In genomic region chr6:125169522-125169921, GRCh38 we compare ENCODE assay signal across 20 cellular contexts. TPM values are rescaled to one million over a fixed set of nuclear protein-coding genes. Genes with fewer than 3 reads are reported as not detected.
DNase-seq lines count a peak whose midpoint lies in the region; ATAC-seq, FAIRE-seq and TF ChIP-seq lines count a peak whose summit lies in the region.
"Had no signal": no experiment of that assay in that cellular context is flagged by ENCODE, and none has a peak within 500 bp of the region (broad histone marks: within the 10 kb centered on the region; RNA-seq: fewer than 3 reads in every experiment).

No MANE protein-coding gene starts in this region.

- H3K4me2 ChIP-seq in IMR-90 (ENCODE audit: low read depth, low read length) (no peak overlapping the region), K562 (ENCODE audit: insufficient read depth, low read length) (peak overlapping the region; percentile 3)
- H3K4me2 ChIP-seq: BLaER1, KMS-11 had no signal

- FAIRE-seq in K562 (lab: Jason Lieb, UNC) = no peak
- FAIRE-seq: GM12878, HepG2 had no signal

- no peak overlapping the region for H3K27ac ChIP-seq in IMR-90 (ENCODE audit: insufficient read depth, low read length)
- peak overlapping the region; percentile 29; the same call in 1 of the 3 replicates for H3K27ac ChIP-seq in K562 (ENCODE audit: extremely low read depth, low read depth, low read length)
- H3K27ac ChIP-seq in epithelial cell of prostate = peak overlapping the region; percentile 90
- peak overlapping the region; percentile 42 to 66 (median 62) for H3K27ac ChIP-seq in gastrocnemius medialis
- no peak overlapping the region for H3K27ac ChIP-seq in WERI-Rb-1
- H3K27ac ChIP-seq: BLaER1, KMS-11, SJCRH30 had no signal

- H3K9me3 ChIP-seq in IMR-90 (ENCODE audit: control insufficient read depth, insufficient read depth, low read length) = no peaks in the 10 kb centered on the region
- no peaks in the 10 kb centered on the region for H3K9me3 ChIP-seq in K562 (replicated peaks; ENCODE audit: control insufficient read depth, insufficient read depth, low read depth, low read length)
- no peaks in the 10 kb centered on the region for H3K9me3 ChIP-seq in gastrocnemius medialis
- no peaks in the 10 kb centered on the region for H3K9me3 ChIP-seq in WERI-Rb-1 (ENCODE audit: severe bottlenecking)
- H3K9me3 ChIP-seq: BLaER1, SJCRH30 had no signal

- H3K27me3 ChIP-seq in IMR-90 (ENCODE audit: control insufficient read depth, insufficient read depth, low read length) (no peaks in the 10 kb centered on the region), K562 (ENCODE audit: control insufficient read depth in 2 of 2, insufficient read depth in 2 of 2, low read length in 2 of 2) (no peaks in the 10 kb centered on the region), gastrocnemius medialis (no peaks in the 10 kb centered on the region), WERI-Rb-1 (ENCODE audit: insufficient read depth, low read depth, severe bottlenecking) (no peaks in the 10 kb centered on the region)
- H3K27me3 ChIP-seq: BLaER1, SJCRH30 had no signal

- H3K14ac ChIP-seq in IMR-90 (replicated peaks; ENCODE audit: low read depth, low read length) = no peak overlapping the region

- H2AFZ ChIP-seq in IMR-90 (replicated peaks; ENCODE audit: low read length, poor library complexity) (no peak overlapping the region), K562 (ENCODE audit: low read depth, low read length) (no peak overlapping the region; the same call in 1 of the 2 replicates)

- TF ChIP-seq EP300 in K562 (IDR thresholded peaks at IDR 0.05; ENCODE audit: low read length) = no peak

- no peak overlapping the region for H4K5ac ChIP-seq in IMR-90 (ENCODE audit: low read depth, low read length)

- POLR2A ChIA-PET in IMR-90 (lab: Charles Lee; ENCODE audit: unreplicated experiment) (no interaction called here), K562 (lab: Yijun Ruan, JAX) (interaction anchor here (0.9 to 2.5 kb wide), 3 partner anchors 10 to 29 kb away, joined by 3 to 10 read pairs (median 4); no protein-coding TSS in a partner anchor)

- BruUV-seq in IMR-90 (replicated peaks; lab: Mats Ljungman, UMichigan) = no TSS peak
- BruUV-seq in K562 (replicated peaks; lab: Mats Ljungman, UMichigan) = no TSS peak

- ATAC-seq in IMR-90 (ENCODE audit: low read depth) = no peak
- ATAC-seq in K562 = peak; percentile 58
- no peak for ATAC-seq in gastrocnemius medialis
- no peak for ATAC-seq in HG03520 (IDR thresholded peaks at IDR 0.05; ENCODE audit: unreplicated experiment)
- ATAC-seq: CD8-positive, alpha-beta T cell; GM12878; HepG2 had no signal

- in situ Hi-C loops in IMR-90 (cut with MboI; ENCODE audit: low sequenced_read_pairs) = loop anchor here (25.0 kb wide), 1 partner anchor 593 kb away; no protein-coding TSS in a partner anchor
- in situ Hi-C loops in K562 (cut with MboI) = loop anchor here (25.0 kb wide), 1 partner anchor 593 kb away; no protein-coding TSS in a partner anchor
- in situ Hi-C loops in gastrocnemius medialis (cut with MboI; ENCODE audit: low sequenced_read_pairs in 4 of 4) = loop anchor here in 3 of 4 donors (25.0 kb wide), 2 partner anchors 93 to 593 kb away; no protein-coding TSS in a partner anchor
- in situ Hi-C loops in GM13976 (cut with MboI; ENCODE audit: low sequenced_read_pairs, unreplicated experiment) = no loop called here

- dilution Hi-C loops in IMR-90 (cut with HindIII; ENCODE audit: low sequenced_read_pairs, unreplicated experiment) = no loop called here

- no peaks in the 10 kb centered on the region for H3K79me1 ChIP-seq in IMR-90 (ENCODE audit: low read depth in 1 of 2, low read length in 2 of 2)

- H3K4me3 ChIP-seq in IMR-90 (ENCODE audit: insufficient read depth, low read depth, low read length) = no peak overlapping the region
- H3K4me3 ChIP-seq in K562 = no peak overlapping the region
- no peak overlapping the region for H3K4me3 ChIP-seq in gastrocnemius medialis
- no peak overlapping the region for H3K4me3 ChIP-seq in WERI-Rb-1 (ENCODE audit: low read depth, low read length)
- H3K4me3 ChIP-seq: BLaER1, GM12878, SJCRH30 had no signal

- WGBS in IMR-90 (ENCODE audit: extremely low coverage in 2 of 2, insufficient read length in 1 of 2), 2 experiments = 71% methylated on average over 1 of the region's 3 CpGs; no CpG with 5 or more reads in 1 of the 2 experiments
- WGBS in K562 (ENCODE audit: insufficient coverage, low coverage, missing lambda C conversion rate) = 44% methylated on average over 3 of the region's 3 CpGs

- H2AK5ac ChIP-seq in IMR-90 (ENCODE audit: low read depth, low read length) = peak overlapping the region; percentile 10; the same call in 1 of the 2 replicates

- H2AK9ac ChIP-seq in IMR-90 (replicated peaks; ENCODE audit: low read depth, low read length, poor library complexity) = no peak overlapping the region

- no peak overlapping the region for H3K9ac ChIP-seq in IMR-90 (ENCODE audit: low read depth, low read length)
- no peak overlapping the region; a peak in 1 of 4 replicates for H3K9ac ChIP-seq in K562 (ENCODE audit: insufficient read depth in 1 of 2, low read depth in 2 of 2, low read length in 2 of 2)
- H3K9ac ChIP-seq: BLaER1, KMS-11 had no signal

- H4K20me1 ChIP-seq in IMR-90 (ENCODE audit: insufficient read depth, low read length) = no peaks in the 10 kb centered on the region
- no peaks in the 10 kb centered on the region for H4K20me1 ChIP-seq in K562 (replicated peaks; ENCODE audit: control insufficient read depth, insufficient read depth, low read length)
- H4K20me1 ChIP-seq: BLaER1 had no signal

- intact Hi-C loops in IMR-90 (cut with micrococcal nuclease) = no loop called here
- intact Hi-C loops in K562 (cut with micrococcal nuclease) = no loop called here
- intact Hi-C loops in gastrocnemius medialis (cut with DNase I; ENCODE audit: low total_unique reads) = no loop called here

- H3K4me1 ChIP-seq in IMR-90 (ENCODE audit: control insufficient read depth, insufficient read depth, low read length) (peaks cover 5% of the 10 kb centered on the region), K562 (replicated peaks in 1 of 2; ENCODE audit: control insufficient read depth in 2 of 2, insufficient read depth in 2 of 2, low read length in 2 of 2) (peaks cover 0 to 36% of the 10 kb centered on the region in 2 experiments; a peak in 3 of 5 replicates), gastrocnemius medialis (peaks cover 50 to 65% of the 10 kb centered on the region in 2 donors)
- H3K4me1 ChIP-seq: BLaER1, SJCRH30 had no signal

- CTCF ChIA-PET in IMR-90 (lab: Yijun Ruan, JAX) = interaction anchor here (1.3 kb wide), 1 partner anchor 16 kb away, joined by 3 read pairs; the partner anchor contains the start of gene TPD52L1
- CTCF ChIA-PET in K562 (lab: Yijun Ruan, JAX; ENCODE audit: low intra/inter-chr PET ratio) = no interaction called here

- H3K23ac ChIP-seq in IMR-90 (ENCODE audit: low read depth, low read length) = no peak overlapping the region

- no peak for TF ChIP-seq POLR2A in IMR-90 (IDR thresholded peaks at IDR 0.05; ENCODE audit: low read depth, low read length)
- TF ChIP-seq POLR2A in K562 (conservative IDR thresholded peaks at IDR 0.05) = no peak
- TF ChIP-seq POLR2A in gastrocnemius medialis (IDR thresholded peaks at IDR 0.05) = no peak

- H2BK5ac ChIP-seq in IMR-90 (ENCODE audit: low read depth, low read length, poor library complexity, severe bottlenecking) = no peak overlapping the region

- TF ChIP-seq CTCF in IMR-90 (conservative IDR thresholded peaks at IDR 0.05; ENCODE audit: low read depth, low read length) = no peak
- TF ChIP-seq CTCF in K562 (IDR thresholded peaks at IDR 0.05 in 2 of 3, conservative IDR thresholded peaks at IDR 0.05 in 1 of 3; ENCODE audit: insufficient read depth in 2 of 3, low read depth in 1 of 3, low read length in 3 of 3) = no peak
- no peak for TF ChIP-seq CTCF in gastrocnemius medialis (IDR thresholded peaks at IDR 0.05 in 4 of 5, conservative IDR thresholded peaks at IDR 0.05 in 1 of 5)
- TF ChIP-seq CTCF in GM13976 (IDR thresholded peaks at IDR 0.05; ENCODE audit: borderline replicate concordance, control extremely low read depth, extremely low read depth, insufficient read depth, missing control alignments) = no peak
- no peak for TF ChIP-seq CTCF in WERI-Rb-1 (IDR thresholded peaks at IDR 0.05; ENCODE audit: low read depth, low read length)

- H2BK15ac ChIP-seq in IMR-90 (ENCODE audit: low read depth, low read length) = 0 out of 3 replicates have a peak overlapping the region, but pooled peaks have one; percentile 4

- H2BK20ac ChIP-seq in IMR-90 (ENCODE audit: low read depth, low read length) = peak overlapping the region; percentile 31; the same call in 1 of the 2 replicates

- H3K56ac ChIP-seq in IMR-90 (ENCODE audit: extremely low read depth, insufficient read depth, low read length) = no peak overlapping the region

- H3K9me1 ChIP-seq in IMR-90 (ENCODE audit: insufficient read depth, low read length) (0 out of 2 replicates have a peak, but pooled peaks cover 3% of the 10 kb centered on the region), K562 (ENCODE audit: control insufficient read depth, insufficient read depth, low read length) (no peaks in the 10 kb centered on the region)

- H4K91ac ChIP-seq in IMR-90 (ENCODE audit: insufficient read depth, low read depth, low read length) = peak overlapping the region; percentile 44; the same call in 1 of the 2 replicates

- TF ChIP-seq RAD21 in IMR-90 (IDR thresholded peaks at IDR 0.05; ENCODE audit: low read length) (no peak), K562 (CRISPR knock-in tag; conservative IDR thresholded peaks at IDR 0.05 in 1 of 2, IDR thresholded peaks at IDR 0.05 in 1 of 2) (no peak)

- 0 out of 2 replicates have a peak overlapping the region, but pooled peaks have one; percentile 45 for H3K18ac ChIP-seq in IMR-90 (ENCODE audit: low read depth, low read length)

- H3K79me2 ChIP-seq in K562 (ENCODE audit: control insufficient read depth, insufficient read depth, low read length) = 0 out of 3 replicates have a peak, but pooled peaks cover 4% of the 10 kb centered on the region

- peak overlapping the region; percentile 45; the same call in 1 of the 2 replicates for H2BK120ac ChIP-seq in IMR-90 (ENCODE audit: low read depth, low read length)

- H3K4ac ChIP-seq in IMR-90 (ENCODE audit: low read depth, low read length) = 0 out of 2 replicates have a peak overlapping the region, but pooled peaks have one; percentile 37

- DNase-seq in IMR-90 = no peak
- peak in 2 of 4 experiments; percentile 23 to 43 for DNase-seq in K562 (ENCODE audit: extremely low read depth in 1 of 4, low spot score in 3 of 4)
- DNase-seq in epithelial cell of prostate (ENCODE audit: low read depth, low spot score) = no peak
- no peak for DNase-seq in gastrocnemius medialis
- DNase-seq in GM13976 (ENCODE audit: low spot score) = no peak
- DNase-seq in WERI-Rb-1 = no peak
- DNase-seq in stimulated activated naive CD4-positive, alpha-beta T cell (lab: John Stamatoyannopoulos, UW) = no peak
- DNase-seq: Calu3; CD8-positive, alpha-beta T cell; EL; NCI-H1417; NCI-H187; NCI-H2107; NCI-H524 treated with DMSO at 0.1 percent for 48 hours; SJCRH30 had no signal

- no peak overlapping the region for H4K8ac ChIP-seq in IMR-90 (ENCODE audit: low read depth in 2 of 2, low read length in 2 of 2)

- H3K36me3 ChIP-seq in IMR-90 (ENCODE audit: control insufficient read depth, insufficient read depth, low read length) (no peaks in the 10 kb centered on the region), K562 (ENCODE audit: control insufficient read depth, insufficient read depth, low read length) (no peaks in the 10 kb centered on the region; the same call in 2 of the 3 replicates), gastrocnemius medialis (no peaks in the 10 kb centered on the region), WERI-Rb-1 (no peaks in the 10 kb centered on the region)
- H3K36me3 ChIP-seq: BLaER1, SJCRH30 had no signal

RNA-seq across cellular contexts. Expression of gene TPD52L1, which starts 15.9 kb away (rescaled TPM):
- total RNA-seq in IMR-90 (2012; rRNA removed) = 10.2 and 10.8 TPM in 2 replicates
- polyA plus RNA-seq in IMR-90 (2012; rRNA removed) = 13.5 and 13.7 TPM in 2 replicates
- 14.6 and 20.1 TPM in 2 replicates for polyA plus RNA-seq in IMR-90 (2012; cell fraction: cytosol; rRNA removed)
- 3.8 and 12.7 TPM in 2 replicates for polyA plus RNA-seq in IMR-90 (2012; cell fraction: nucleus; rRNA removed; ENCODE audit: low replicate concordance)
- total RNA-seq in K562 (2011; cell fraction: chromatin; rRNA removed; ENCODE audit: low replicate concordance) = 22.0 and 54.6 TPM in 2 replicates
- 15.3 and 21.8 TPM in 2 replicates for total RNA-seq in K562 (2011; cell fraction: nucleolus; rRNA removed)
- 31.1 and 46.6 TPM in 2 replicates for total RNA-seq in K562 (2011; cell fraction: nucleoplasm; rRNA removed)
- total RNA-seq in K562 (2014; rRNA removed) = 122 and 126 TPM in 2 replicates
- total RNA-seq in K562 (2014; rRNA removed; fragmentation: Illumina TruSeq; extraction: Trizol) = 70.2 and 71.7 TPM in 2 replicates
- total RNA-seq in K562 (2015; rRNA removed; fragmentation: Illumina TruSeq; extraction: Trizol) = 56.3 and 61.5 TPM in 2 replicates
- 74.0 and 75.7 TPM in 2 replicates for total RNA-seq in K562 (2021)
- 124 TPM in 2 replicates for polyA plus RNA-seq in K562 (2011; rRNA removed)
- polyA plus RNA-seq in K562 (2011; cell fraction: cytosol; rRNA removed) = 102 and 124 TPM in 2 replicates
- 44.4 and 63.0 TPM in 2 replicates for polyA plus RNA-seq in K562 (2011; cell fraction: nucleus; rRNA removed)
- 55.0 and 126 TPM in 2 replicates for polyA plus RNA-seq in K562 (2012)
- polyA plus RNA-seq in K562 (2014; fragmentation: Illumina TruSeq; extraction: Trizol) = 97.4 and 103 TPM in 2 replicates
- polyA plus RNA-seq in K562 (2014; fragmentation: Nextera tagmentation; extraction: Ambion mirVana) = 10 to 100 TPM; 12.9 to 17.1 TPM
- 148 and 149 TPM in 2 replicates for polyA plus RNA-seq in K562 (2014; rRNA removed)
- polyA minus RNA-seq in K562 (2011; rRNA and poly(A)+ RNA removed) = 92.2 and 93.3 TPM in 2 replicates
- 28.4 and 31.1 TPM in 2 replicates for polyA minus RNA-seq in K562 (2011; cell fraction: cytosol; rRNA and poly(A)+ RNA removed)
- polyA minus RNA-seq in K562 (2011; cell fraction: nucleus; rRNA and poly(A)+ RNA removed) = 21.4 and 41.2 TPM in 2 replicates
- total RNA-seq in gastrocnemius medialis = 100 to 1,000 TPM in 3 of 4 donors, 10 to 100 TPM in 1; 47.6 to 152 (median 123) TPM
- total RNA-seq: CD8-positive, alpha-beta T cell; SJCRH30 had no signal

Comparison
In these comparisons a context has a peak if more than half of its experiments do, and no peak if none do; other contexts are left out.
1. H3K27ac ChIP-seq: peak in K562 (single experiment), epithelial cell of prostate (single experiment) and gastrocnemius medialis (4 of 4); none in IMR-90 (single experiment) and WERI-Rb-1 (single experiment).